Comparison of ENCODE assay signal across 10 cellular contexts in the genomic region with DNA sequence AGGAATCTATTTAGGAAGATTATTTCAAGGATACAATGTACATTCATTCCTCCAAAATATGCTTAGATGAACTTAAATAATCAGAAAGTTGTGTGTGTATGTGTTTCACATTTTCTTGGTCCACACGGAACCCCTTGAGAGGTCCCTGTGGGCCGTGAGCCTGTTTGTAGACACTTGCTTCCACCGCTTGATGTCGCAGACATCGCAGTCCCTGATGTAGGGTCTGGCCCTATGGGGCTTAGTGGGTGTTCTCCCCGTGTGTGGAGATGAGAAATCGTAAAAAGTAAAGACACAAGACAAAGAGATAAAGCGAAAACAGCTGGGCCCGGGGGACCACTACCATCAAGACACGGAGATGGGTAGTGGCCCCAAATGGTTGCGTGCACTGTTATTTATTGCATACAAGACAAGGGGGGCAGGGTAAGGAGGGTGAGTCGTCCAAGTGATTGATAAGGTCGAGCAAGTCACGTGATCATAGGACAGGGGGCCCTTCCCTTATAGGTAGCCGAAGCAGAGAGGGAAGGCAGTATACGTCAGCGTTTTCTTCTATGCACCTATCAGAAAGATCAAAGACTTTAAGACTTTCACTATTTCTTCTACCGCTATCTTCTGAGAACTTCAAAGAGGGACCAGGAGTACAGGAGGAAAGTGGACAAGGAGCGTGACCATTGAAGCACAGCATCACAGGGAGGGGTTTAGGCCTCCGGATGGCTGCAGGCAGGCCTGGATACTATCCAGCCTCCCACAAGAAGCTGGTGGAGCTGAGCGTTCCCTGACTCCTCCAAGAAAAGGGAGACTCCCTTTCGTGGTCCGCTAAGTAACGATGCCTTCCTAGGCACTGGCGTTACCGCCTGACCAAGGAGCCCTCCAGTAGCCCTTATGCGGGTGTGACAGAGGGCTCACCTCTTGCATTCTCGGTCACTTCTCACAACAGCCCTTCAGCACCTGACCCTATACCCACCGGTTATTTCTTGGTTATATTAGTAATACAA. TPM values are rescaled to one million over a fixed set of nuclear protein-coding genes. Genes with fewer than 3 reads are reported as not detected.
A peak's percentile ranks its signal among the peaks of the same experiment; 100 is the strongest.
DNase-seq lines count a peak whose midpoint lies in the region; ATAC-seq and TF ChIP-seq lines count a peak whose summit lies in the region.
"Had no signal": no experiment of that assay in that cellular context is flagged by ENCODE, and none has a peak within 500 bp of the region (broad histone marks: within the 10 kb centered on the region; RNA-seq: fewer than 3 reads in every experiment).

No MANE protein-coding gene starts in this region.

- no peak overlapping the region for H3K18ac ChIP-seq in IMR-90 (ENCODE audit: low read depth, low read length)

- H3K4me1 ChIP-seq in IMR-90 (ENCODE audit: control insufficient read depth, insufficient read depth, low read length), result peaks cover 5% of the 10 kb centered on the region
- H3K4me1 ChIP-seq in GM23248 (ENCODE audit: insufficient read depth), result no peaks in the 10 kb centered on the region
- H3K4me1 ChIP-seq: gastrocnemius medialis had no signal

- no peak for TF ChIP-seq CTCF in IMR-90 (conservative IDR thresholded peaks at IDR 0.05; ENCODE audit: low read depth, low read length)
- no peak for TF ChIP-seq CTCF in neural crest cell (conservative IDR thresholded peaks at IDR 0.05)

- H3K9ac ChIP-seq in IMR-90 (ENCODE audit: low read depth, low read length) (no peak overlapping the region), GM23248 (no peak overlapping the region)

- no peaks in the 10 kb centered on the region for H3K27me3 Mint-ChIP-seq in activated T-helper 17 cell treated with anti-CD3 and anti-CD28 coated beads, Interleukin-2, amount 50 U/mL, for 72 hours
- H3K27me3 Mint-ChIP-seq in neural crest cell (ENCODE audit: low read depth), result no peaks in the 10 kb centered on the region

- H3K27ac Mint-ChIP-seq in activated T-helper 17 cell treated with anti-CD3 and anti-CD28 coated beads, Interleukin-2, amount 50 U/mL, for 72 hours, result peak overlapping the region; percentile 33
- peak overlapping the region; percentile 14 for H3K27ac Mint-ChIP-seq in neural crest cell (ENCODE audit: unreplicated experiment)

- H2BK20ac ChIP-seq in IMR-90 (ENCODE audit: low read depth, low read length), result no peak overlapping the region

- no peak overlapping the region for H2AK9ac ChIP-seq in IMR-90 (replicated peaks; ENCODE audit: low read depth, low read length, poor library complexity)

- ATAC-seq in IMR-90 (ENCODE audit: low read depth), result no peak
- ATAC-seq in activated T-helper 17 cell treated with anti-CD3 and anti-CD28 coated beads, Interleukin-2, amount 50 U/mL, for 72 hours (replicated peaks), result no peak
- ATAC-seq in GM21515 (IDR thresholded peaks at IDR 0.05; ENCODE audit: unreplicated experiment), result no peak

- peaks cover 29% of the 10 kb centered on the region for H3K36me3 Mint-ChIP-seq in activated T-helper 17 cell treated with anti-CD3 and anti-CD28 coated beads, Interleukin-2, amount 50 U/mL, for 72 hours (ENCODE audit: low read depth)
- H3K36me3 Mint-ChIP-seq in neural crest cell (ENCODE audit: low read depth), result no peaks in the 10 kb centered on the region

- H3K4me1 Mint-ChIP-seq in activated T-helper 17 cell treated with anti-CD3 and anti-CD28 coated beads, Interleukin-2, amount 50 U/mL, for 72 hours, result peaks cover 15% of the 10 kb centered on the region
- H3K4me1 Mint-ChIP-seq in neural crest cell, result peaks cover 21% of the 10 kb centered on the region

- TF ChIP-seq RAD21 in IMR-90 (IDR thresholded peaks at IDR 0.05; ENCODE audit: low read length), result no peak

- dilution Hi-C loops in IMR-90 (cut with HindIII; ENCODE audit: low sequenced_read_pairs, unreplicated experiment), result no loop called here

- no peak overlapping the region for H4K91ac ChIP-seq in IMR-90 (ENCODE audit: insufficient read depth, low read depth, low read length)

- no peak for TF ChIP-seq POLR2A in IMR-90 (IDR thresholded peaks at IDR 0.05; ENCODE audit: low read depth, low read length)

- H2BK120ac ChIP-seq in IMR-90 (ENCODE audit: low read depth, low read length), result no peak overlapping the region

- H3K4me2 ChIP-seq in IMR-90 (ENCODE audit: low read depth, low read length), result no peak overlapping the region
- H3K4me2 ChIP-seq in GM23248 (ENCODE audit: unreplicated experiment), result no peak overlapping the region

- H3K4ac ChIP-seq in IMR-90 (ENCODE audit: low read depth, low read length), result no peak overlapping the region

- H3K14ac ChIP-seq in IMR-90 (replicated peaks; ENCODE audit: low read depth, low read length), result no peak overlapping the region

- H3K36me3 ChIP-seq in IMR-90 (ENCODE audit: control insufficient read depth, insufficient read depth, low read length) (no peaks in the 10 kb centered on the region), GM23248 (ENCODE audit: low read depth) (no peaks in the 10 kb centered on the region)
- H3K36me3 ChIP-seq: gastrocnemius medialis, upper lobe of left lung had no signal

- DNase-seq in IMR-90 (no peak), neural crest cell (ENCODE audit: low read depth, low spot score) (no peak), GM23248 (no peak)
- DNase-seq: gastrocnemius medialis, right cardiac atrium had no signal

- no peak overlapping the region for H2BK5ac ChIP-seq in IMR-90 (ENCODE audit: low read depth, low read length, poor library complexity, severe bottlenecking)

- POLR2A ChIA-PET in IMR-90 (lab: Charles Lee; ENCODE audit: unreplicated experiment), result no interaction called here

- peaks cover 23% of the 10 kb centered on the region for H3K79me2 ChIP-seq in GM23248 (ENCODE audit: insufficient read depth)

- intact Hi-C loops in IMR-90 (cut with micrococcal nuclease), result no loop called here

- 83% methylated on average over 10 of the region's 29 CpGs; no CpG with 5 or more reads in 1 of the 2 experiments for WGBS in IMR-90 (ENCODE audit: extremely low coverage in 2 of 2, insufficient read length in 1 of 2), 2 experiments
- 78 to 81% methylated on average over 27 to 29 of the region's 29 CpGs for WGBS in GM23248 (ENCODE audit: low coverage in 1 of 2, low lambda C conversion rate in 2 of 2, missing lambda C conversion rate in 2 of 2), 2 experiments

- H3K27ac ChIP-seq in IMR-90 (ENCODE audit: insufficient read depth, low read length) (no peak overlapping the region), GM23248 (no peak overlapping the region)

- in situ Hi-C loops in IMR-90 (cut with MboI; ENCODE audit: low sequenced_read_pairs) (loop anchor here (5.0 kb wide), 1 partner anchor 109 kb away; no protein-coding TSS in a partner anchor), GM23248 (cut with MboI) (loop anchor here (10.0 to 25.0 kb wide), 2 partner anchors 112 to 299 kb away; partner anchors contain the start of gene RPL3)

- no peaks in the 10 kb centered on the region for H3K9me3 Mint-ChIP-seq in activated T-helper 17 cell treated with anti-CD3 and anti-CD28 coated beads, Interleukin-2, amount 50 U/mL, for 72 hours
- peaks cover 2% of the 10 kb centered on the region for H3K9me3 Mint-ChIP-seq in neural crest cell

- no peak overlapping the region for H2AFZ ChIP-seq in IMR-90 (replicated peaks; ENCODE audit: low read length, poor library complexity)
- no peak overlapping the region for H2AFZ ChIP-seq in GM23248

- H3K9me3 ChIP-seq in IMR-90 (ENCODE audit: control insufficient read depth, insufficient read depth, low read length) (no peaks in the 10 kb centered on the region), GM23248 (ENCODE audit: low read depth) (no peaks in the 10 kb centered on the region)
- H3K9me3 ChIP-seq: gastrocnemius medialis, upper lobe of left lung had no signal

- peak overlapping the region; percentile 99 for H3K4me3 Mint-ChIP-seq in activated T-helper 17 cell treated with anti-CD3 and anti-CD28 coated beads, Interleukin-2, amount 50 U/mL, for 72 hours
- H3K4me3 Mint-ChIP-seq in neural crest cell, result peak overlapping the region; percentile 16

- peaks cover 7% of the 10 kb centered on the region; the same call in 1 of the 2 replicates for H3K9me1 ChIP-seq in IMR-90 (ENCODE audit: insufficient read depth, low read length)

- H3F3A ChIP-seq in GM23248 (ENCODE audit: insufficient read depth), result no peaks in the 10 kb centered on the region

- H3K27me3 ChIP-seq in IMR-90 (ENCODE audit: control insufficient read depth, insufficient read depth, low read length), result no peaks in the 10 kb centered on the region
- H3K27me3 ChIP-seq in GM23248 (replicated peaks; ENCODE audit: insufficient read depth), result no peaks in the 10 kb centered on the region
- H3K27me3 ChIP-seq: gastrocnemius medialis, upper lobe of left lung had no signal

- no peak overlapping the region for H2BK15ac ChIP-seq in IMR-90 (ENCODE audit: low read depth, low read length)

- H3K56ac ChIP-seq in IMR-90 (ENCODE audit: extremely low read depth, insufficient read depth, low read length), result no peak overlapping the region

- H4K5ac ChIP-seq in IMR-90 (ENCODE audit: low read depth, low read length), result no peak overlapping the region

- BruUV-seq in IMR-90 (replicated peaks; lab: Mats Ljungman, UMichigan), result no TSS peak

- no peaks in the 10 kb centered on the region for H3K9me2 ChIP-seq in GM23248 (ENCODE audit: insufficient read depth)

- H4K20me1 ChIP-seq in IMR-90 (ENCODE audit: insufficient read depth, low read length) (no peaks in the 10 kb centered on the region), GM23248 (ENCODE audit: insufficient read depth) (no peaks in the 10 kb centered on the region)

- H4K8ac ChIP-seq in IMR-90 (ENCODE audit: low read depth in 2 of 2, low read length in 2 of 2), result no peak overlapping the region; a peak in 1 of 4 replicates

- H3K23ac ChIP-seq in IMR-90 (ENCODE audit: low read depth, low read length), result no peak overlapping the region

- H3K4me3 ChIP-seq in IMR-90 (ENCODE audit: insufficient read depth, low read depth, low read length), result no peak overlapping the region
- H3K4me3 ChIP-seq in GM23248, result no peak overlapping the region
- H3K4me3 ChIP-seq: lung had no signal

- peaks cover 8 to 30% of the 10 kb centered on the region in 2 experiments for H3K79me1 ChIP-seq in IMR-90 (ENCODE audit: low read depth in 1 of 2, low read length in 2 of 2)

- CTCF ChIA-PET in IMR-90 (lab: Yijun Ruan, JAX), result no interaction called here

- H2AK5ac ChIP-seq in IMR-90 (ENCODE audit: low read depth, low read length), result peak overlapping the region; percentile 39; the same call in 1 of the 2 replicates

RNA-seq across cellular contexts. Expression of gene APOBEC3C, which starts 1.2 kb away (rescaled TPM):
- total RNA-seq in IMR-90 (2012; rRNA removed) (5.6 and 6.6 TPM in 2 replicates), neural crest cell (8.1 and 9.5 TPM in 2 replicates)
- polyA plus RNA-seq in IMR-90 (2012; rRNA removed) (26.7 and 32.0 TPM in 2 replicates), GM23248 (2016; fragmentation: Nextera tagmentation; extraction: Ambion mirVana) (104 and 111 TPM in 2 replicates)
- polyA plus RNA-seq in IMR-90 (2012; cell fraction: cytosol; rRNA removed), result 21.9 and 31.4 TPM in 2 replicates
- polyA plus RNA-seq in IMR-90 (2012; cell fraction: nucleus; rRNA removed; ENCODE audit: low replicate concordance), result 17.7 and 30.2 TPM in 2 replicates
- total RNA-seq in activated T-helper 17 cell treated with anti-CD3 and anti-CD28 coated beads, Interleukin-2, amount 50 U/mL, for 72 hours, result 100 to 1,000 TPM; 115 to 128 TPM
- 6.6 and 7.6 TPM in 2 replicates for total RNA-seq in GM23248 (2014; rRNA removed; shearing (Covaris generic))

RNA-seq across cellular contexts. Expression of gene APOBEC3D, which starts 8.1 kb away (rescaled TPM):
- total RNA-seq in IMR-90 (2012; rRNA removed) (0.54 and 0.56 TPM in 2 replicates), neural crest cell (1.1 and 1.4 TPM in 2 replicates)
- polyA plus RNA-seq in IMR-90 (2012; rRNA removed) (0.44 and 0.51 TPM in 2 replicates), GM23248 (2016; fragmentation: Nextera tagmentation; extraction: Ambion mirVana) (0.98 and 1.0 TPM in 2 replicates)
- 0.11 and 0.20 TPM in 2 replicates for polyA plus RNA-seq in IMR-90 (2012; cell fraction: cytosol; rRNA removed)
- 2.5 and 3.7 TPM in 2 replicates for polyA plus RNA-seq in IMR-90 (2012; cell fraction: nucleus; rRNA removed; ENCODE audit: low replicate concordance)
- 10 to 100 TPM; 30.7 to 51.8 TPM for total RNA-seq in activated T-helper 17 cell treated with anti-CD3 and anti-CD28 coated beads, Interleukin-2, amount 50 U/mL, for 72 hours
- total RNA-seq in GM23248 (2014; rRNA removed; shearing (Covaris generic)), result 0.13 and 1.3 TPM in 2 replicates

RNA-seq across cellular contexts. Expression of gene APOBEC3F, which starts 27.8 kb away (rescaled TPM):
- total RNA-seq in IMR-90 (2012; rRNA removed) (3.4 and 4.2 TPM in 2 replicates), neural crest cell (5.9 and 6.7 TPM in 2 replicates)
- polyA plus RNA-seq in IMR-90 (2012; rRNA removed) (8.3 and 9.1 TPM in 2 replicates), GM23248 (2016; fragmentation: Nextera tagmentation; extraction: Ambion mirVana) (6.2 and 7.3 TPM in 2 replicates)
- polyA plus RNA-seq in IMR-90 (2012; cell fraction: cytosol; rRNA removed), result 9.6 and 12.9 TPM in 2 replicates
- 4.2 and 4.6 TPM in 2 replicates for polyA plus RNA-seq in IMR-90 (2012; cell fraction: nucleus; rRNA removed; ENCODE audit: low replicate concordance)
- 10 to 100 TPM; 20.4 to 32.5 TPM for total RNA-seq in activated T-helper 17 cell treated with anti-CD3 and anti-CD28 coated beads, Interleukin-2, amount 50 U/mL, for 72 hours
- total RNA-seq in GM23248 (2014; rRNA removed; shearing (Covaris generic)), result 0.51 and 10.1 TPM in 2 replicates

RNA-seq across cellular contexts. Expression of gene APOBEC3B, which starts 30.7 kb away (rescaled TPM):
- total RNA-seq in IMR-90 (2012; rRNA removed), result 17.2 and 17.6 TPM in 2 replicates
- polyA plus RNA-seq in IMR-90 (2012; rRNA removed), result 34.2 and 35.1 TPM in 2 replicates
- polyA plus RNA-seq in IMR-90 (2012; cell fraction: cytosol; rRNA removed), result 19.0 and 30.1 TPM in 2 replicates
- polyA plus RNA-seq in IMR-90 (2012; cell fraction: nucleus; rRNA removed; ENCODE audit: low replicate concordance), result 11.0 and 11.8 TPM in 2 replicates
- total RNA-seq in activated T-helper 17 cell treated with anti-CD3 and anti-CD28 coated beads, Interleukin-2, amount 50 U/mL, for 72 hours, result 10 to 100 TPM in 1 of 2 donors, 1 to 10 TPM in 1; 9.2 to 33.6 TPM
- total RNA-seq in neural crest cell, result 12.3 and 14.5 TPM in 2 replicates
- 2.3 and 4.1 TPM in 2 replicates for total RNA-seq in GM23248 (2014; rRNA removed; shearing (Covaris generic))
- 10.6 and 11.9 TPM in 2 replicates for polyA plus RNA-seq in GM23248 (2016; fragmentation: Nextera tagmentation; extraction: Ambion mirVana)

RNA-seq across cellular contexts. Expression of gene APOBEC3A, which starts 55.4 kb away (rescaled TPM):
- total RNA-seq in IMR-90 (2012; rRNA removed) (not detected in 2 replicates), neural crest cell (not detected in 2 replicates)
- polyA plus RNA-seq in IMR-90 (2012; rRNA removed) (not detected in 2 replicates), GM23248 (2016; fragmentation: Nextera tagmentation; extraction: Ambion mirVana) (not detected in 2 replicates)
- polyA plus RNA-seq in IMR-90 (2012; cell fraction: cytosol; rRNA removed), result not detected in 2 replicates
- polyA plus RNA-seq in IMR-90 (2012; cell fraction: nucleus; rRNA removed; ENCODE audit: low replicate concordance), result not detected in 2 replicates
- not detected for total RNA-seq in activated T-helper 17 cell treated with anti-CD3 and anti-CD28 coated beads, Interleukin-2, amount 50 U/mL, for 72 hours
- total RNA-seq in GM23248 (2014; rRNA removed; shearing (Covaris generic)), result not detected in 2 replicates
- total RNA-seq: LHCN-M2 had no signal

Comparison
In these comparisons a context has a peak if more than half of its experiments do, and no peak if none do; other contexts are left out.
1. RNA of gene APOBEC3C, which starts 1.2 kb away (total RNA-seq): 115 to 128 TPM in activated T-helper 17 cell treated with anti-CD3 and anti-CD28 coated beads, Interleukin-2, amount 50 U/mL, for 72 hours; 8.1 to 9.5 TPM in neural crest cell, 5.6 to 6.6 TPM in IMR-90 and 6.6 to 7.6 TPM in GM23248; every median in the first group is over 10 times any median in the second.
2. RNA of gene APOBEC3D, which starts 8.1 kb away (total RNA-seq): 30.7 to 51.8 TPM in activated T-helper 17 cell treated with anti-CD3 and anti-CD28 coated beads, Interleukin-2, amount 50 U/mL, for 72 hours; 0.13 to 1.3 TPM in GM23248, 1.1 to 1.4 TPM in neural crest cell and 0.54 to 0.56 TPM in IMR-90; every median in the first group is over 10 times any median in the second.